13 cellular contexts compared by ENCODE assay signal in genomic region chr12:48882325-48882687, GRCh38. TPM values are rescaled to one million over a fixed set of nuclear protein-coding genes. Genes with fewer than 3 reads are reported as not detected.
DNase-seq lines count a peak whose midpoint lies in the region; TF ChIP-seq lines count a peak whose summit lies in the region.
"Had no signal": no experiment of that assay in that cellular context is flagged by ENCODE, and none has a peak within 500 bp of the region (broad histone marks: within the 10 kb centered on the region; RNA-seq: fewer than 3 reads in every experiment).

No MANE protein-coding gene starts in this region.

- peak overlapping the region; percentile 45 for H3K4me3 Mint-ChIP-seq in neural crest cell
- H3K4me3 Mint-ChIP-seq: activated T-cell treated with anti-CD3 and anti-CD28 coated beads, Interleukin-2, amount 50 U/mL, for 72 hours had no signal

- H3K4me1 Mint-ChIP-seq in neural crest cell: peaks cover 30% of the 10 kb centered on the region

- peaks cover 7% of the 10 kb centered on the region for H3K27me3 Mint-ChIP-seq in neural crest cell (ENCODE audit: low read depth)

- DNase-seq in amniotic epithelial cell (ENCODE audit: low read depth) (peak; percentile 71), cardiac muscle cell (ENCODE audit: low read depth in 1 of 2, low spot score in 1 of 2) (peak; percentile 64 to 65), neural crest cell (ENCODE audit: low read depth, low spot score) (no peak), BE2C (no peak)
- no peak for DNase-seq in activated effector memory CD4-positive, alpha-beta T cell treated with Interleukin-2 at 50 U/mL for 16 hours
- DNase-seq in stimulated activated CD8-positive, alpha-beta memory T cell treated with anti-CD3 and anti-CD28 coated beads, Interleukin-4, amount 100 ng/mL, for 48 hours: no peak
- DNase-seq in activated naive CD4-positive, alpha-beta T cell (lab: John Stamatoyannopoulos, UW): no peak
- DNase-seq: activated T-cell treated with anti-CD3 and anti-CD28 coated beads, Interleukin-2, amount 50 U/mL, for 72 hours; DMS79 treated with DMSO at 0.1 percent for 48 hours; gastrocnemius medialis; NCI-H1436; T-helper 1 cell had no signal

- H3K36me3 Mint-ChIP-seq in neural crest cell (ENCODE audit: low read depth): no peaks in the 10 kb centered on the region

- H3K27ac Mint-ChIP-seq in neural crest cell (ENCODE audit: unreplicated experiment): peak overlapping the region; percentile 10
- H3K27ac Mint-ChIP-seq: activated T-cell treated with anti-CD3 and anti-CD28 coated beads, Interleukin-2, amount 50 U/mL, for 72 hours had no signal

- H3K4me1 ChIP-seq in cardiac muscle cell (ENCODE audit: low read depth) (peaks cover 17% of the 10 kb centered on the region), BE2C (0 out of 2 replicates have a peak, but pooled peaks cover 6% of the 10 kb centered on the region)
- H3K4me1 ChIP-seq: gastrocnemius medialis had no signal

- H3K9me3 ChIP-seq in cardiac muscle cell (ENCODE audit: low read depth) (no peaks in the 10 kb centered on the region), BE2C (no peaks in the 10 kb centered on the region)
- H3K9me3 ChIP-seq: gastrocnemius medialis had no signal

- H3K36me3 ChIP-seq in cardiac muscle cell (no peaks in the 10 kb centered on the region), BE2C (no peaks in the 10 kb centered on the region)
- H3K36me3 ChIP-seq: gastrocnemius medialis had no signal

- H3K9me3 Mint-ChIP-seq in neural crest cell: no peaks in the 10 kb centered on the region
- H3K9me3 Mint-ChIP-seq: activated T-cell treated with anti-CD3 and anti-CD28 coated beads, Interleukin-2, amount 50 U/mL, for 72 hours had no signal

- 0 out of 2 replicates have a peak overlapping the region, but pooled peaks have one; percentile 9 for H3K27ac ChIP-seq in C4-2B
- H3K27ac ChIP-seq in cardiac muscle cell: peak overlapping the region; percentile 72

- H3K4me3 ChIP-seq in cardiac muscle cell (peak overlapping the region; percentile 13), BE2C (ENCODE audit: low read depth, low read length) (no peak overlapping the region)

- TF ChIP-seq CTCF in C4-2B (conservative IDR thresholded peaks at IDR 0.05) (no peak), cardiac muscle cell (IDR thresholded peaks at IDR 0.05; ENCODE audit: low read depth, low read length) (no peak), neural crest cell (conservative IDR thresholded peaks at IDR 0.05) (no peak), BE2C (IDR thresholded peaks at IDR 0.05; ENCODE audit: low read depth, low read length) (no peak)

- H3K27me3 ChIP-seq in cardiac muscle cell (no peaks in the 10 kb centered on the region), BE2C (no peaks in the 10 kb centered on the region)

RNA-seq across cellular contexts. Expression of gene RND1, which starts 16.6 kb away (rescaled TPM):
- total RNA-seq in cardiac muscle cell: 2.1 and 2.9 TPM in 2 replicates
- polyA plus RNA-seq in cardiac muscle cell: 3.5 and 7.2 TPM in 2 replicates
- 4.2 and 6.1 TPM in 2 replicates for total RNA-seq in neural crest cell
- polyA plus RNA-seq in BE2C (2012; ENCODE audit: insufficient read depth, insufficient read length, low read depth): not detected

RNA-seq across cellular contexts. Expression of gene DDX23, which starts 30.3 kb away (rescaled TPM):
- 66.3 and 89.5 TPM in 2 replicates for total RNA-seq in cardiac muscle cell
- 35.3 and 49.0 TPM in 2 replicates for polyA plus RNA-seq in cardiac muscle cell
- total RNA-seq in neural crest cell: 119 and 124 TPM in 2 replicates
- 209 TPM for polyA plus RNA-seq in BE2C (2012; ENCODE audit: insufficient read depth, insufficient read length, low read depth)

RNA-seq across cellular contexts. Expression of gene FKBP11, which starts 43.0 kb away (rescaled TPM):
- total RNA-seq in cardiac muscle cell (8.9 and 9.4 TPM in 2 replicates), neural crest cell (15.1 and 18.6 TPM in 2 replicates)
- polyA plus RNA-seq in cardiac muscle cell: 3.4 and 11.9 TPM in 2 replicates
- polyA plus RNA-seq in BE2C (2012; ENCODE audit: insufficient read depth, insufficient read length, low read depth): 19.7 TPM

Comparison
In these comparisons a context has a peak if more than half of its experiments do, and no peak if none do; other contexts are left out.
1. DNase-seq: peak in amniotic epithelial cell (single experiment) and cardiac muscle cell (2 of 2); none in neural crest cell (single experiment), activated effector memory CD4-positive, alpha-beta T cell treated with Interleukin-2 at 50 U/mL for 16 hours (single experiment), stimulated activated CD8-positive, alpha-beta memory T cell treated with anti-CD3 and anti-CD28 coated beads, Interleukin-4, amount 100 ng/mL, for 48 hours (single experiment), BE2C (single experiment) and activated naive CD4-positive, alpha-beta T cell (0 of 4).